ENCODE assay signal across 20 cellular contexts in the genomic region with DNA sequence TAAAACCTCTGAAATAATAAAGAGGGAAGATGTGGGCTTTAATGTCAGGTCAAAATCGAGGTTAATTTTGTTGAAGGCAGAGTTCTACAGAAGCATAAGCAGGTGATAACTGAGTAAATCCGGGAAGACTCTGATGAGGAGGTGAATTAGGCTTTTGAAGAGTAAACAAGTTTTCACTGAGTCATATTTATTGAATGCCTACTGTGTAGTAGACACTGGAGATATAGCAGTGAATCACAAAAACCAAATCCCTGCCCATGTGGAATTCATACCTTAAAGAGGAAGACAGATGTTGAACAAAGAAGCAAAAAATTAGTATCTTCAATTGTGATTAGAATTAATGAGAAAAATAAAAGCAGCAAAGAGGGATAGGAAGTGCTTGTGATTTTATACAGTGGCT. TPM values are rescaled to one million over a fixed set of nuclear protein-coding genes. Genes with fewer than 3 reads are reported as not detected.
DNase-seq lines count a peak whose midpoint lies in the region; ATAC-seq, FAIRE-seq and TF ChIP-seq lines count a peak whose summit lies in the region.
"Had no signal": no experiment of that assay in that cellular context is flagged by ENCODE, and none has a peak within 500 bp of the region (broad histone marks: within the 10 kb centered on the region; RNA-seq: fewer than 3 reads in every experiment).

No MANE protein-coding gene starts in this region.

- CTCF ChIA-PET in T-cell (lab: Charles Lee) = no interaction called here

- ATAC-seq in HG02571 (IDR thresholded peaks at IDR 0.05; ENCODE audit: unreplicated experiment) (no peak), T-cell (replicated peaks in 1 of 4) (no peak)

- no peaks in the 10 kb centered on the region for H3K4me1 Mint-ChIP-seq in nephron
- H3K4me1 Mint-ChIP-seq in T-cell = no peaks in the 10 kb centered on the region

- POLR2A ChIA-PET in T-cell (lab: Charles Lee) = no interaction called here

- H3K36me3 Mint-ChIP-seq in nephron (ENCODE audit: low read depth) (peaks cover 39% of the 10 kb centered on the region), T-cell (no peaks in the 10 kb centered on the region)

- H3K4me3 Mint-ChIP-seq in nephron = no peak overlapping the region
- H3K4me3 Mint-ChIP-seq in T-cell = no peak overlapping the region

- peaks cover 13% of the 10 kb centered on the region for H3K9me3 Mint-ChIP-seq in nephron
- peaks cover 0 to 7% (median 6%) of the 10 kb centered on the region in 3 donors for H3K9me3 Mint-ChIP-seq in T-cell

- H3K27me3 Mint-ChIP-seq in nephron (ENCODE audit: low read depth) = no peaks in the 10 kb centered on the region
- H3K27me3 Mint-ChIP-seq in T-cell = peaks cover 0 to 3% of the 10 kb centered on the region in 2 donors

- no peak for TF ChIP-seq CTCF in nephron (IDR thresholded peaks at IDR 0.05; ENCODE audit: unreplicated experiment in 3 of 3)

- peak; percentile 79 for DNase-seq in ELR (ENCODE audit: low read depth)
- no peak for DNase-seq in HTR-8/SVneo (ENCODE audit: insufficient read length, low spot score)
- peak; percentile 57 for DNase-seq in amniotic epithelial cell (ENCODE audit: low read depth)
- no peak for DNase-seq in T-cell
- DNase-seq in DMS114 treated with DMSO at 0.1 percent for 48 hours (lab: John Stamatoyannopoulos, UW; ENCODE audit: unreplicated experiment) = no peak
- DNase-seq in Ammon's horn (ENCODE audit: low spot score) = no peak
- DNase-seq: Caco-2, GDM1, Kasumi-1, NCI-H1436, NCI-H2081 treated with DMSO at 0.1 percent for 48 hours, NCI-H526, Right ventricle myocardium superior, SK-N-SH had no signal

- peak; percentile 31 for FAIRE-seq in HTR-8/SVneo (lab: Jason Lieb, UNC)
- FAIRE-seq: GM12892, GM19239 had no signal

- peak overlapping the region in 2 of 3 experiments; percentile 1 to 21 for H3K27ac Mint-ChIP-seq in nephron
- H3K27ac Mint-ChIP-seq in T-cell = no peak overlapping the region

RNA-seq across cellular contexts. Expression of gene BHLHE41, which starts 46.9 kb away (rescaled TPM):
- 1 to 10 TPM in 2 of 5 donors, under 1 TPM in 1, not detected in 2; 0.46 to 1.7 (median 1.3) TPM for total RNA-seq in T-cell
- total RNA-seq: OCI-LY7; T-helper 1 cell treated with Interleukin-12 subunit alpha and Interleukin-12 subunit beta and Interleukin-4 antibody, amounts not matched to agents 30 ng/mL and 1 ng/mL, for 36 hours had no signal

Comparison
In these comparisons a context has a peak if more than half of its experiments do, and no peak if none do; other contexts are left out.
1. DNase-seq: peak in ELR (single experiment) and amniotic epithelial cell (single experiment); none in HTR-8/SVneo (single experiment), T-cell (0 of 34), DMS114 treated with DMSO at 0.1 percent for 48 hours (single experiment) and Ammon's horn (single experiment).
2. H3K27ac Mint-ChIP-seq: peak in nephron (2 of 3); none in T-cell (0 of 2).